In the genomic region with DNA sequence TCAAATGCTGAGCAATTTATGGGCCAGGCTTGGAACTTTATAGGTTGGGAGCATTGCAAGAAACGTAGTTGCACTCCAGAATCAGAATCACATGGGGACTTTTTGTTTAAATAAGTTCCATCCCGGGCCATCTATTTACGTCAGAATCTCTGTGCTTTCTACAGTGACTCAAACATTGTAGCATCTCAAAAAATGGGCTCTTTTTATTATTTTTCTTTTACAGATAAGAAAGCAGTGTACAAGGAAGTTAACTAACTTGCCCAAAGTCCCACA, we compare ENCODE assay signal across 10 cellular contexts. TPM values are rescaled to one million over a fixed set of nuclear protein-coding genes. Genes with fewer than 3 reads are reported as not detected.
DNase-seq lines count a peak whose midpoint lies in the region; ATAC-seq and TF ChIP-seq lines count a peak whose summit lies in the region.
"Had no signal": no experiment of that assay in that cellular context is flagged by ENCODE, and none has a peak within 500 bp of the region (broad histone marks: within the 10 kb centered on the region; RNA-seq: fewer than 3 reads in every experiment).

No MANE protein-coding gene starts in this region.

- POLR2A ChIA-PET in BJ (lab: Charles Lee) (no interaction called here), WTC11 (lab: Charles Lee) (interaction anchor here (1.0 to 1.5 kb wide), 2 partner anchors 9 to 174 kb away, joined by 4 to 6 read pairs; no protein-coding TSS in a partner anchor)

- no peaks in the 10 kb centered on the region for H3K27me3 ChIP-seq in BJ (ENCODE audit: control insufficient read depth, insufficient read depth, low read length)

- H3K27me3 Mint-ChIP-seq in WTC11 (ENCODE audit: low read depth) (no peaks in the 10 kb centered on the region), glutamatergic neuron (ENCODE audit: unreplicated experiment) (peaks cover 3% of the 10 kb centered on the region), osteocyte (ENCODE audit: unreplicated experiment) (no peaks in the 10 kb centered on the region)
- H3K27me3 Mint-ChIP-seq: activated naive CD8-positive, alpha-beta T cell treated with anti-CD3 and anti-CD28 coated beads for 36 hours had no signal

- peak; percentile 19 for DNase-seq in BJ (ENCODE audit: low read depth)
- no peak for DNase-seq in WTC11 (ENCODE audit: low spot score)
- no peak for DNase-seq in glutamatergic neuron
- DNase-seq in osteocyte (ENCODE audit: extremely low spot score, unreplicated experiment), result no peak
- DNase-seq in NCI-H2107 treated with DMSO at 0.1 percent for 48 hours (lab: John Stamatoyannopoulos, UW; ENCODE audit: unreplicated experiment), result no peak
- DNase-seq in 8988T, result no peak
- no peak for DNase-seq in pons (ENCODE audit: low spot score)
- DNase-seq in NCI-H82 treated with DMSO at 0.1 percent for 48 hours (lab: John Stamatoyannopoulos, UW; ENCODE audit: unreplicated experiment), result no peak
- DNase-seq: activated naive CD8-positive, alpha-beta T cell treated with anti-CD3 and anti-CD28 coated beads for 36 hours; T-helper 9 cell had no signal

- CTCF ChIA-PET in BJ (lab: Yijun Ruan, JAX), result interaction anchor here (0.6 to 3.0 kb wide), 23 partner anchors 8 to 520 kb away, joined by 3 to 49 read pairs (median 4); partner anchors contain the start of genes CC2D2A and FBXL5
- CTCF ChIA-PET in WTC11 (lab: Charles Lee), result interaction anchor here (0.7 to 2.0 kb wide), 13 partner anchors 10 to 484 kb away, joined by 3 to 30 read pairs (median 6); partner anchors contain the start of genes CC2D2A and FAM200B

- H3K4me3 Mint-ChIP-seq in WTC11 (peak overlapping the region; percentile 82), glutamatergic neuron (ENCODE audit: unreplicated experiment) (peak overlapping the region; percentile 87), osteocyte (ENCODE audit: unreplicated experiment) (peak overlapping the region; percentile 86)
- H3K4me3 Mint-ChIP-seq: activated naive CD8-positive, alpha-beta T cell treated with anti-CD3 and anti-CD28 coated beads for 36 hours had no signal

- no peak for ATAC-seq in WTC11

- peak overlapping the region; percentile 49 for H3K4me3 ChIP-seq in BJ (ENCODE audit: low read depth, low read length)

- peaks cover 13% of the 10 kb centered on the region for H3K4me1 Mint-ChIP-seq in WTC11
- H3K4me1 Mint-ChIP-seq in glutamatergic neuron (ENCODE audit: low read depth, unreplicated experiment), result peaks cover 13% of the 10 kb centered on the region
- peaks cover 40% of the 10 kb centered on the region for H3K4me1 Mint-ChIP-seq in osteocyte (ENCODE audit: unreplicated experiment)
- H3K4me1 Mint-ChIP-seq: activated naive CD8-positive, alpha-beta T cell treated with anti-CD3 and anti-CD28 coated beads for 36 hours had no signal

- H3K9me3 Mint-ChIP-seq in WTC11 (no peaks in the 10 kb centered on the region; the same call in 1 of the 2 replicates), glutamatergic neuron (ENCODE audit: unreplicated experiment) (peaks cover 1% of the 10 kb centered on the region), osteocyte (ENCODE audit: unreplicated experiment) (peaks cover 4% of the 10 kb centered on the region)

- no peaks in the 10 kb centered on the region for H3K36me3 ChIP-seq in BJ (ENCODE audit: control insufficient read depth, insufficient read depth, low read length)

- TF ChIP-seq CTCF in BJ (IDR thresholded peaks at IDR 0.05; ENCODE audit: insufficient read depth, low read depth, low read length) (no peak), WTC11 (IDR thresholded peaks at IDR 0.05) (no peak), glutamatergic neuron (IDR thresholded peaks at IDR 0.05; ENCODE audit: partially characterized antibody, unreplicated experiment) (no peak), osteocyte (IDR thresholded peaks at IDR 0.05) (no peak)

- H3K27ac Mint-ChIP-seq in WTC11 (peak overlapping the region; percentile 95), glutamatergic neuron (ENCODE audit: unreplicated experiment) (peak overlapping the region; percentile 97), osteocyte (ENCODE audit: unreplicated experiment) (peak overlapping the region; percentile 89)
- H3K27ac Mint-ChIP-seq: activated naive CD8-positive, alpha-beta T cell treated with anti-CD3 and anti-CD28 coated beads for 36 hours had no signal

- H3K36me3 Mint-ChIP-seq in WTC11 (peaks cover 16% of the 10 kb centered on the region), glutamatergic neuron (ENCODE audit: unreplicated experiment) (no peaks in the 10 kb centered on the region), osteocyte (ENCODE audit: unreplicated experiment) (peaks cover 29% of the 10 kb centered on the region)

TF ChIP-seq in WTC11, 78 proteins besides CTCF, POLR2A, EP300 and RAD21:
- TF ChIP-seq OVOL2 (CRISPR knock-in tag; IDR thresholded peaks at IDR 0.05; ENCODE audit: borderline replicate concordance), result no peak
- no peak for TF ChIP-seq AR (CRISPR knock-in tag; IDR thresholded peaks at IDR 0.05)
- TF ChIP-seq GTF2I (CRISPR knock-in tag; conservative IDR thresholded peaks at IDR 0.05), result no peak
- TF ChIP-seq, protein P1, sequence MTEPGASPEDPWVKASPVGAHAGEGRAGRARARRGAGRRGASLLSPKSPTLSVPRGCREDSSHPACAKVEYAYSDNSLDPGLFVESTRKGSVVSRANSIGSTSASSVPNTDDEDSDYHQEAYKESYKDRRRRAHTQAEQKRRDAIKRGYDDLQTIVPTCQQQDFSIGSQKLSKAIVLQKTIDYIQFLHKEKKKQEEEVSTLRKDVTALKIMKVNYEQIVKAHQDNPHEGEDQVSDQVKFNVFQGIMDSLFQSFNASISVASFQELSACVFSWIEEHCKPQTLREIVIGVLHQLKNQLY (CRISPR knock-in tag; IDR thresholded peaks at IDR 0.05), result no peak
- no peak for TF ChIP-seq NFATC4 (CRISPR knock-in tag; IDR thresholded peaks at IDR 0.05)
- TF ChIP-seq FOXK1 (CRISPR knock-in tag; IDR thresholded peaks at IDR 0.05), result no peak
- no peak for TF ChIP-seq RORB (CRISPR knock-in tag; IDR thresholded peaks at IDR 0.05)
- no peak for TF ChIP-seq ELF4 (CRISPR knock-in tag; IDR thresholded peaks at IDR 0.05; ENCODE audit: low read depth)
- TF ChIP-seq, protein P2, sequence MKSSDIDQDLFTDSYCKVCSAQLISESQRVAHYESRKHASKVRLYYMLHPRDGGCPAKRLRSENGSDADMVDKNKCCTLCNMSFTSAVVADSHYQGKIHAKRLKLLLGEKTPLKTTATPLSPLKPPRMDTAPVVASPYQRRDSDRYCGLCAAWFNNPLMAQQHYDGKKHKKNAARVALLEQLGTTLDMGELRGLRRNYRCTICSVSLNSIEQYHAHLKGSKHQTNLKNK (CRISPR knock-in tag; IDR thresholded peaks at IDR 0.05), result no peak
- TF ChIP-seq NFE2L1 (CRISPR knock-in tag; IDR thresholded peaks at IDR 0.05), result no peak
- no peak for TF ChIP-seq MXD4 (CRISPR knock-in tag; IDR thresholded peaks at IDR 0.05; ENCODE audit: borderline replicate concordance)
- TF ChIP-seq JUN (CRISPR knock-in tag; IDR thresholded peaks at IDR 0.05), result no peak

RNA-seq across cellular contexts. Expression of gene CC2D2A, which starts 10.2 kb away (rescaled TPM):
- 10.0 and 14.4 TPM in 2 replicates for polyA plus RNA-seq in BJ (2011; rRNA removed)
- polyA minus RNA-seq in BJ (2011; rRNA and poly(A)+ RNA removed), result 6.7 and 12.6 TPM in 2 replicates
- 10.2 to 11.9 TPM (median 11.7 TPM) in 3 replicates for total RNA-seq in WTC11 (2021)
- 13.3 TPM for total RNA-seq in glutamatergic neuron (ENCODE audit: unreplicated experiment)
- total RNA-seq in osteocyte, result 25.5 and 31.2 TPM in 2 replicates
- total RNA-seq: activated naive CD8-positive, alpha-beta T cell treated with anti-CD3 and anti-CD28 coated beads for 36 hours had no signal

RNA-seq across cellular contexts. Expression of gene C1QTNF7, which starts 52.0 kb away (rescaled TPM):
- polyA plus RNA-seq in BJ (2011; rRNA removed), result 0.01 and 0.06 TPM in 2 replicates
- not detected in 2 replicates for polyA minus RNA-seq in BJ (2011; rRNA and poly(A)+ RNA removed)
- total RNA-seq in WTC11 (2021) (0.04 TPM in 1 of 3 replicates, not detected in the others), glutamatergic neuron (ENCODE audit: unreplicated experiment) (not detected), osteocyte (not detected in 2 replicates)
- total RNA-seq: activated naive CD8-positive, alpha-beta T cell treated with anti-CD3 and anti-CD28 coated beads for 36 hours had no signal
